1 cellular context compared by ENCODE assay signal in the genomic region with DNA sequence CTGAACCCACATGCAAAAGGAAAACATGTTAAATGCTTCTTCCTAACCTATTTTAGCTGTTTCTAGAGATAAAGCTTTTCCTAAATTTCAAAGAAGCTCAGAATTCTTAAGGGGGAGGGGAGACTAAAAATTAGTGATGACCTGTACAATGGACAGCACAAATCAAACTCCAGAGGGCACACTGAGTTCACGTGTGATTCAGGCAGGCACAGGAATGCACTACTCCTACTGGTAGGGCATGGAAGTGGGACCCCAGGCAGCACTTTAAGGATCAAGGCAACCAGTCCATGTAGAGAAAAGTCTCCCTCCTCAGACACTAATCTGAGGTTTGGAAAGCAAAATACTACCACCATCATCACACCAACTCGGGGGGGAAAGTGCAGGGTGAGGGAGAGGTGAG.
TF ChIP-seq lines count a peak whose summit lies in the region.

No MANE protein-coding gene starts in this region.

TF ChIP-seq in SK-N-SH, 30 proteins besides CTCF, POLR2A, EP300 and RAD21:
- TF ChIP-seq FOXJ3 (CRISPR knock-in tag; IDR thresholded peaks at IDR 0.05) = no peak
- no peak for TF ChIP-seq YY1 (IDR thresholded peaks at IDR 0.05; ENCODE audit: low read depth)
